32 cellular contexts compared by ENCODE assay signal in the genomic region with DNA sequence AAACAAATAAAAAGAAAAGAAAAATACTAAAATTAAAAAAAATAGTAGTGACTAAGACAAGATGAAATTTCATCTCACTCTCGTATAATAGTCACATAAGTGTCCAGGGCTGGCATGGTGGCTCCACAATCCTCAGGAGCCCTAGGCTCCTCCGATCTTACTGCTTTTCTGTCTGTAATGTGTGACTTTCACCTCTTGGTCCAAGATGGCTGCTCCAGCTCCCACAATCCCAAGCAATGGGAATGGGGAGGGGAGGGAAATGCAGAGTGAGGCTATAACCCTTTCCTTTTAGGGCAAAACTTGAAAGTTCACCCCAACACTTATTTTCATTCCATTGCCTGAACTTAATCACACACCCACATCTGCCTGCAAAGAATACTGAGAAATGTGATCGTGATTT.
"Had no signal": no experiment of that assay in that cellular context is flagged by ENCODE, and none has a peak within 500 bp of the region (broad histone marks: within the 10 kb centered on the region; RNA-seq: fewer than 3 reads in every experiment).

No MANE protein-coding gene starts in this region.

- H3K27me3 ChIP-seq: gastroesophageal sphincter, hepatocyte, sigmoid colon, stomach, thyroid gland, upper lobe of left lung, vagina had no signal

- H3K4me2 ChIP-seq: hepatocyte, smooth muscle cell had no signal

- H3K79me2 ChIP-seq: hepatocyte had no signal

- H3K9me3 Mint-ChIP-seq: activated T-cell treated with anti-CD3 and anti-CD28 coated beads, Interleukin-2, amount 50 U/mL, for 72 hours; brain; mesothelial cell of epicardium; stimulated activated memory B cell treated with anti-CD40 and anti-IgM and Interleukin-4, amounts not matched to agents 10 μg/mL and 1 μg/mL and 100 μg/mL, for 72 hours; T-helper 2 cell treated with Interferon-gamma antibody and Interleukin-4, amounts not matched to agents 5 μg/mL and 100 μg/mL, for 36 hours had no signal

- H3K9me3 ChIP-seq: esophagus squamous epithelium, gastroesophageal sphincter, sigmoid colon, stomach, thyroid gland, upper lobe of left lung, vagina had no signal

- DNase-seq: activated CD4-positive, alpha-beta T cell treated with anti-CD3 and anti-CD28 coated beads for 4 hours; activated CD4-positive, alpha-beta T cell treated with anti-CD3 and anti-CD28 coated beads, Interleukin-2, amount 50 U/mL, for 4 hours; activated CD4-positive, CD25-positive, alpha-beta regulatory T cell; activated naive CD4-positive, alpha-beta T cell; activated T-cell treated with anti-CD3 and anti-CD28 coated beads for 4 hours; activated T-cell treated with anti-CD3 and anti-CD28 coated beads, Interleukin-2, amount 50 U/mL, for 72 hours; anterior cingulate cortex; cortex of kidney; esophagus squamous epithelium; islet precursor cell; left colon; naive thymus-derived CD4-positive, alpha-beta T cell; retina; sigmoid colon; stimulated activated CD4-positive, alpha-beta T cell treated with anti-CD3 and anti-CD28 coated beads, Interleukin-1b, Interleukin-23, amount 100 ng/mL, for 48 hours; stimulated activated CD4-positive, alpha-beta T cell treated with anti-CD3 and anti-CD28 coated beads, Interleukin-4, amount 100 ng/mL, for 4 hours; stimulated activated CD8-positive, alpha-beta memory T cell treated with anti-CD3 and anti-CD28 coated beads, Interleukin-4, amount 100 ng/mL, for 48 hours; stomach; T-helper 1 cell; thyroid gland; upper lobe of left lung had no signal

- H2AFZ ChIP-seq: hepatocyte had no signal

- H3K27ac ChIP-seq: epithelial cell of prostate, esophagus squamous epithelium, gastroesophageal sphincter, hepatocyte, sigmoid colon, stomach, thyroid gland, upper lobe of left lung, vagina had no signal

- H3K27ac Mint-ChIP-seq: activated naive CD8-positive, alpha-beta T cell; activated T-cell treated with anti-CD3 and anti-CD28 coated beads, Interleukin-2, amount 50 U/mL, for 72 hours; brain; mesothelial cell of epicardium; naive thymus-derived CD4-positive, alpha-beta T cell; progenitor cell of endocrine pancreas; stimulated activated memory B cell treated with anti-CD40 and anti-IgM and Interleukin-4, amounts not matched to agents 10 μg/mL and 1 μg/mL and 100 μg/mL, for 72 hours; T-helper 2 cell treated with Interferon-gamma antibody and Interleukin-4, amounts not matched to agents 5 μg/mL and 100 μg/mL, for 36 hours had no signal

- H3K36me3 Mint-ChIP-seq: activated naive CD8-positive, alpha-beta T cell; brain; mesothelial cell of epicardium; naive thymus-derived CD4-positive, alpha-beta T cell; stimulated activated memory B cell treated with anti-CD40 and anti-IgM and Interleukin-4, amounts not matched to agents 10 μg/mL and 1 μg/mL and 100 μg/mL, for 72 hours had no signal

- H3K4me3 Mint-ChIP-seq: activated naive CD8-positive, alpha-beta T cell; activated T-cell treated with anti-CD3 and anti-CD28 coated beads, Interleukin-2, amount 50 U/mL, for 72 hours; brain; mesothelial cell of epicardium; naive thymus-derived CD4-positive, alpha-beta T cell; stimulated activated memory B cell treated with anti-CD40 and anti-IgM and Interleukin-4, amounts not matched to agents 10 μg/mL and 1 μg/mL and 100 μg/mL, for 72 hours; T-helper 2 cell treated with Interferon-gamma antibody and Interleukin-4, amounts not matched to agents 5 μg/mL and 100 μg/mL, for 36 hours had no signal

- H3K4me1 ChIP-seq: esophagus squamous epithelium, gastroesophageal sphincter, sigmoid colon, thyroid gland, upper lobe of left lung, vagina had no signal

- H3K4me1 Mint-ChIP-seq: naive thymus-derived CD4-positive, alpha-beta T cell; stimulated activated memory B cell treated with anti-CD40 and anti-IgM and Interleukin-4, amounts not matched to agents 10 μg/mL and 1 μg/mL and 100 μg/mL, for 72 hours had no signal

- H3K4me3 ChIP-seq: esophagus squamous epithelium, gastroesophageal sphincter, hepatocyte, sigmoid colon, smooth muscle cell, stomach, thyroid gland, upper lobe of left lung, vagina had no signal

- H3K27me3 Mint-ChIP-seq: activated naive CD8-positive, alpha-beta T cell; progenitor cell of endocrine pancreas had no signal

- H3K36me3 ChIP-seq: esophagus squamous epithelium, gastroesophageal sphincter, sigmoid colon, stomach, thyroid gland, upper lobe of left lung, vagina had no signal
